Comparison of ENCODE assay signal across 2 cellular contexts in genomic region chr22:46461566-46462180, GRCh38.
TF ChIP-seq lines count a peak whose summit lies in the region.

No MANE protein-coding gene starts in this region.

TF ChIP-seq in H1, 55 proteins besides CTCF, POLR2A, EP300 and RAD21 (continued from another document):
- TF ChIP-seq E2F6 (IDR thresholded peaks at IDR 0.05) (no peak), SRF (IDR thresholded peaks at IDR 0.05; ENCODE audit: low read depth, low read length) (no peak), USF2 (IDR thresholded peaks at IDR 0.05; ENCODE audit: low read length) (no peak), TAF7 (optimal IDR thresholded peaks at IDR 0.05; ENCODE audit: borderline replicate concordance, low read depth, low read length) (no peak), CHD2 (IDR thresholded peaks at IDR 0.05; ENCODE audit: low read length) (no peak), TBP (IDR thresholded peaks at IDR 0.05; ENCODE audit: low read depth, low read length) (no peak), KDM1A (IDR thresholded peaks at IDR 0.05; ENCODE audit: borderline replicate concordance, low read length) (no peak)

TF ChIP-seq in neural cell, 6 proteins besides CTCF, POLR2A, EP300 and RAD21 (continued from another document):
- no peak for TF ChIP-seq REST (IDR thresholded peaks at IDR 0.05; ENCODE audit: borderline replicate concordance)
- TF ChIP-seq POLR2AphosphoS5 (IDR thresholded peaks at IDR 0.05) = no peak
TF ChIP-seq in neural cell: peak in this region for 0.
